In the genomic region with DNA sequence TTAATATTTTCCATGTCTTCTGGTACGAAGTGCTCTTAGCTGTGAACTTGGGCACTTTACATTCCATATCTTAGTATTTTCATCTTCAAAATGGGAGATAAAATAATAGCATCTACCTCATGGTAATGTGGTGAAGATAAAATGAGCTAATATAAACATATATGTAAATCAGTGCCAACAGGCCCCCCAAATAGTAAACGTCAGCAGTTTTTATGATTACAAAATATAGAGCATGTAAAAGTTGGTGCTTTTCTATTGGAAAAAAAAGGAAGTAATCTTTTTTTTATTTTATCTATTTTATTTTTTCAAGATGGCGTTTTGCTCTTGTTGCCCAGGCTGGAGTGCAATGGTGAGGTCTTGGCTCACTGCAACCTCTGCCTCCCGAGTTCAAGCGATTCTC, we compare ENCODE assay signal across 20 cellular contexts.
DNase-seq lines count a peak whose midpoint lies in the region; ATAC-seq, FAIRE-seq and TF ChIP-seq lines count a peak whose summit lies in the region.
"Had no signal": no experiment of that assay in that cellular context is flagged by ENCODE, and none has a peak within 500 bp of the region (broad histone marks: within the 10 kb centered on the region; RNA-seq: fewer than 3 reads in every experiment).

No MANE protein-coding gene starts in this region.

- H3K9ac ChIP-seq in HepG2 (ENCODE audit: insufficient read depth, low read depth, low read length) = no peak overlapping the region
- H3K9ac ChIP-seq in SU-DHL-6 (ENCODE audit: low read length) = no peak overlapping the region
- H3K9ac ChIP-seq: BLaER1 had no signal

- H3K79me2 ChIP-seq in HepG2 (ENCODE audit: insufficient read depth, low read length) (no peaks in the 10 kb centered on the region), SU-DHL-6 (ENCODE audit: insufficient read depth, low read length) (no peaks in the 10 kb centered on the region)

- H3K36me3 ChIP-seq in HepG2 (replicated peaks in 1 of 2; ENCODE audit: control insufficient read depth in 1 of 2, insufficient read depth in 2 of 2, low read length in 2 of 2) = no peaks in the 10 kb centered on the region
- no peaks in the 10 kb centered on the region for H3K36me3 ChIP-seq in right lobe of liver
- H3K36me3 ChIP-seq in SU-DHL-6 (ENCODE audit: low read length) = no peaks in the 10 kb centered on the region
- H3K36me3 ChIP-seq: BE2C, BLaER1 had no signal

- POLR2A ChIA-PET in HepG2 (lab: Yijun Ruan, JAX) = no interaction called here

- H4K20me1 ChIP-seq in HepG2 (ENCODE audit: insufficient read depth, low read length) = no peaks in the 10 kb centered on the region
- no peaks in the 10 kb centered on the region for H4K20me1 ChIP-seq in SU-DHL-6 (ENCODE audit: low read depth, low read length)
- H4K20me1 ChIP-seq: BLaER1 had no signal

- no TSS peak for BruUV-seq in HepG2 (replicated peaks; lab: Mats Ljungman, UMichigan)

- H3K27ac ChIP-seq in HepG2 (ENCODE audit: extremely low read length, insufficient read depth, low read length) = no peak overlapping the region
- H3K27ac ChIP-seq in right lobe of liver = no peak overlapping the region
- H3K27ac ChIP-seq in SU-DHL-6 (ENCODE audit: low read depth, low read length) = no peak overlapping the region
- H3K27ac ChIP-seq: 22Rv1, BLaER1, C4-2B had no signal

- no peaks in the 10 kb centered on the region for H3K9me3 ChIP-seq in HepG2 (ENCODE audit: low read length)
- no peaks in the 10 kb centered on the region for H3K9me3 ChIP-seq in right lobe of liver
- H3K9me3 ChIP-seq in SU-DHL-6 (ENCODE audit: insufficient read depth, low read length) = 0 out of 2 replicates have a peak, but pooled peaks cover 5% of the 10 kb centered on the region
- H3K9me3 ChIP-seq: BE2C, BLaER1, Caco-2 had no signal

- H3K4me1 ChIP-seq in HepG2 (ENCODE audit: insufficient read depth, low read length) (no peaks in the 10 kb centered on the region), right lobe of liver (no peaks in the 10 kb centered on the region)
- H3K4me1 ChIP-seq: BE2C, Caco-2 had no signal

- no peaks in the 10 kb centered on the region for H3K9me2 ChIP-seq in SU-DHL-6 (replicated peaks; ENCODE audit: insufficient read depth, low read length)

- intact Hi-C loops in HepG2 (cut with micrococcal nuclease; ENCODE audit: unreplicated experiment) (no loop called here), right lobe of liver (cut with DNase I) (no loop called here)

- ATAC-seq in HepG2 (no peak), right lobe of liver (no peak), GM19467 (IDR thresholded peaks at IDR 0.05; ENCODE audit: unreplicated experiment) (no peak)
- ATAC-seq: CD8-positive, alpha-beta T cell had no signal

- H2AFZ ChIP-seq in HepG2 (ENCODE audit: low read length) (no peak overlapping the region), SU-DHL-6 (ENCODE audit: low read depth, low read length, severe bottlenecking) (peak overlapping the region; percentile 41)

- CTCF ChIA-PET in HepG2 (lab: Yijun Ruan, JAX; ENCODE audit: low intra/inter-chr PET ratio, low total read pairs) = no interaction called here

- in situ Hi-C loops in HepG2 (cut with HindIII; ENCODE audit: extremely low pct_ligation_motif_present, low pct_unique_long_range_greater_than_20kb) = no loop called here

- no peak overlapping the region for H3K4me2 ChIP-seq in HepG2 (ENCODE audit: low read depth, low read length)
- no peak overlapping the region for H3K4me2 ChIP-seq in SU-DHL-6 (ENCODE audit: low read depth, low read length, poor library complexity, severe bottlenecking)
- H3K4me2 ChIP-seq: BLaER1 had no signal

- H3K4me3 ChIP-seq in HepG2 (replicated peaks in 1 of 3; ENCODE audit: insufficient read depth in 1 of 3, low read depth in 2 of 3, low read length in 3 of 3) = no peak overlapping the region
- no peak overlapping the region for H3K4me3 ChIP-seq in right lobe of liver
- no peak overlapping the region for H3K4me3 ChIP-seq in SU-DHL-6 (ENCODE audit: insufficient read depth, low read length, poor library complexity, severe bottlenecking)
- H3K4me3 ChIP-seq: BLaER1 had no signal

- FAIRE-seq in HepG2 (lab: Jason Lieb, UNC) = no peak
- FAIRE-seq: D721Med, G401.6, GM12891, GM19239 had no signal

- TF ChIP-seq EP300 in HepG2 (IDR thresholded peaks at IDR 0.05; ENCODE audit: low read depth in 2 of 2, low read length in 2 of 2) (no peak), HepG2 (CRISPR knock-in tag; IDR thresholded peaks at IDR 0.05; ENCODE audit: borderline replicate concordance) (no peak)

- no peaks in the 10 kb centered on the region; a peak in 1 of 5 replicates for H3K27me3 ChIP-seq in HepG2 (ENCODE audit: control insufficient read depth in 1 of 2, insufficient read depth in 2 of 2, low read length in 2 of 2)
- H3K27me3 ChIP-seq in right lobe of liver = no peaks in the 10 kb centered on the region
- H3K27me3 ChIP-seq in SU-DHL-6 (ENCODE audit: low read length) = no peaks in the 10 kb centered on the region
- H3K27me3 ChIP-seq: BE2C, BLaER1 had no signal

- H3F3A ChIP-seq in SU-DHL-6 (ENCODE audit: insufficient read depth) = no peaks in the 10 kb centered on the region

- no peak for DNase-seq in HepG2 (ENCODE audit: low spot score)
- DNase-seq in right lobe of liver = no peak
- DNase-seq in activated naive CD4-positive, alpha-beta T cell (lab: John Stamatoyannopoulos, UW) = no peak
- DNase-seq: ACHN; BE2C; Caco-2; Calu3; CD4-positive, alpha-beta T cell; CD8-positive, alpha-beta T cell; DMS79 treated with DMSO at 0.1 percent for 48 hours; GF-D8 had no signal

- 0% methylated on average over 5 of the region's 5 CpGs for WGBS in HepG2 (ENCODE audit: low lambda C conversion rate)
- WGBS in right lobe of liver (ENCODE audit: insufficient coverage, low coverage, low lambda C conversion rate, missing lambda C conversion rate) = 57% methylated on average over 5 of the region's 5 CpGs

- no peak for TF ChIP-seq CTCF in HepG2 (CRISPR knock-in tag; IDR thresholded peaks at IDR 0.05)
- TF ChIP-seq CTCF in right lobe of liver (IDR thresholded peaks at IDR 0.05) = no peak
- TF ChIP-seq CTCF in SU-DHL-6 (IDR thresholded peaks at IDR 0.05; ENCODE audit: insufficient read depth, low read length, poor library complexity, severe bottlenecking) = no peak

- TF ChIP-seq RAD21 in HepG2 (CRISPR knock-in tag; IDR thresholded peaks at IDR 0.05) = no peak

- TF ChIP-seq POLR2A in HepG2 (IDR thresholded peaks at IDR 0.05; ENCODE audit: insufficient read depth in 1 of 2, low read depth in 2 of 2, low read length in 2 of 2) (no peak), right lobe of liver (IDR thresholded peaks at IDR 0.05) (no peak)

TF ChIP-seq in HepG2, 621 proteins besides CTCF, POLR2A, EP300 and RAD21 (continues in another document):
- TF ChIP-seq, protein P1, sequence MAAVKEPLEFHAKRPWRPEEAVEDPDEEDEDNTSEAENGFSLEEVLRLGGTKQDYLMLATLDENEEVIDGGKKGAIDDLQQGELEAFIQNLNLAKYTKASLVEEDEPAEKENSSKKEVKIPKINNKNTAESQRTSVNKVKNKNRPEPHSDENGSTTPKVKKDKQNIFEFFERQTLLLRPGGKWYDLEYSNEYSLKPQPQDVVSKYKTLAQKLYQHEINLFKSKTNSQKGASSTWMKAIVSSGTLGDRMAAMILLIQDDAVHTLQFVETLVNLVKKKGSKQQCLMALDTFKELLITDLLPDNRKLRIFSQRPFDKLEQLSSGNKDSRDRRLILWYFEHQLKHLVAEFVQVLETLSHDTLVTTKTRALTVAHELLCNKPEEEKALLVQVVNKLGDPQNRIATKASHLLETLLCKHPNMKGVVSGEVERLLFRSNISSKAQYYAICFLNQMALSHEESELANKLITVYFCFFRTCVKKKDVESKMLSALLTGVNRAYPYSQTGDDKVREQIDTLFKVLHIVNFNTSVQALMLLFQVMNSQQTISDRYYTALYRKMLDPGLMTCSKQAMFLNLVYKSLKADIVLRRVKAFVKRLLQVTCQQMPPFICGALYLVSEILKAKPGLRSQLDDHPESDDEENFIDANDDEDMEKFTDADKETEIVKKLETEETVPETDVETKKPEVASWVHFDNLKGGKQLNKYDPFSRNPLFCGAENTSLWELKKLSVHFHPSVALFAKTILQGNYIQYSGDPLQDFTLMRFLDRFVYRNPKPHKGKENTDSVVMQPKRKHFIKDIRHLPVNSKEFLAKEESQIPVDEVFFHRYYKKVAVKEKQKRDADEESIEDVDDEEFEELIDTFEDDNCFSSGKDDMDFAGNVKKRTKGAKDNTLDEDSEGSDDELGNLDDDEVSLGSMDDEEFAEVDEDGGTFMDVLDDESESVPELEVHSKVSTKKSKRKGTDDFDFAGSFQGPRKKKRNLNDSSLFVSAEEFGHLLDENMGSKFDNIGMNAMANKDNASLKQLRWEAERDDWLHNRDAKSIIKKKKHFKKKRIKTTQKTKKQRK (IDR thresholded peaks at IDR 0.05; ENCODE audit: low read length) = no peak
- TF ChIP-seq, protein P2, sequence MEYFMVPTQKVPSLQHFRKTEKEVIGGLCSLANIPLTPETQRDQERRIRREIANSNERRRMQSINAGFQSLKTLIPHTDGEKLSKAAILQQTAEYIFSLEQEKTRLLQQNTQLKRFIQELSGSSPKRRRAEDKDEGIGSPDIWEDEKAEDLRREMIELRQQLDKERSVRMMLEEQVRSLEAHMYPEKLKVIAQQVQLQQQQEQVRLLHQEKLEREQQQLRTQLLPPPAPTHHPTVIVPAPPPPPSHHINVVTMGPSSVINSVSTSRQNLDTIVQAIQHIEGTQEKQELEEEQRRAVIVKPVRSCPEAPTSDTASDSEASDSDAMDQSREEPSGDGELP (IDR thresholded peaks at IDR 0.05; ENCODE audit: borderline replicate concordance, low read depth) = no peak
- TF ChIP-seq ZNF235 (CRISPR knock-in tag; IDR thresholded peaks at IDR 0.05; ENCODE audit: borderline replicate concordance) = no peak
- TF ChIP-seq, protein P3, sequence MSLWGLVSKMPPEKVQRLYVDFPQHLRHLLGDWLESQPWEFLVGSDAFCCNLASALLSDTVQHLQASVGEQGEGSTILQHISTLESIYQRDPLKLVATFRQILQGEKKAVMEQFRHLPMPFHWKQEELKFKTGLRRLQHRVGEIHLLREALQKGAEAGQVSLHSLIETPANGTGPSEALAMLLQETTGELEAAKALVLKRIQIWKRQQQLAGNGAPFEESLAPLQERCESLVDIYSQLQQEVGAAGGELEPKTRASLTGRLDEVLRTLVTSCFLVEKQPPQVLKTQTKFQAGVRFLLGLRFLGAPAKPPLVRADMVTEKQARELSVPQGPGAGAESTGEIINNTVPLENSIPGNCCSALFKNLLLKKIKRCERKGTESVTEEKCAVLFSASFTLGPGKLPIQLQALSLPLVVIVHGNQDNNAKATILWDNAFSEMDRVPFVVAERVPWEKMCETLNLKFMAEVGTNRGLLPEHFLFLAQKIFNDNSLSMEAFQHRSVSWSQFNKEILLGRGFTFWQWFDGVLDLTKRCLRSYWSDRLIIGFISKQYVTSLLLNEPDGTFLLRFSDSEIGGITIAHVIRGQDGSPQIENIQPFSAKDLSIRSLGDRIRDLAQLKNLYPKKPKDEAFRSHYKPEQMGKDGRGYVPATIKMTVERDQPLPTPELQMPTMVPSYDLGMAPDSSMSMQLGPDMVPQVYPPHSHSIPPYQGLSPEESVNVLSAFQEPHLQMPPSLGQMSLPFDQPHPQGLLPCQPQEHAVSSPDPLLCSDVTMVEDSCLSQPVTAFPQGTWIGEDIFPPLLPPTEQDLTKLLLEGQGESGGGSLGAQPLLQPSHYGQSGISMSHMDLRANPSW (CRISPR knock-in tag; IDR thresholded peaks at IDR 0.05; ENCODE audit: borderline replicate concordance) = no peak
- no peak for TF ChIP-seq ZNF501 (CRISPR knock-in tag; IDR thresholded peaks at IDR 0.05)
